ENCODE assay signal across 1 cellular context in genomic region chr10:133278577-133279265, GRCh38.
A peak's percentile ranks its signal among the peaks of the same experiment; 100 is the strongest.
TF ChIP-seq lines count a peak whose summit lies in the region.

No MANE protein-coding gene starts in this region.

TF ChIP-seq in K562, 482 proteins besides CTCF, POLR2A, EP300 and RAD21 (continued from another document and continues in another):
- TF ChIP-seq RERE (CRISPR knock-in tag; IDR thresholded peaks at IDR 0.05; ENCODE audit: borderline replicate concordance): no peak
- peak; percentile 61 for TF ChIP-seq SPI1 (IDR thresholded peaks at IDR 0.05; ENCODE audit: borderline replicate concordance, low read depth, low read length)
- peak; percentile 49 to 82 for TF ChIP-seq E2F6 (IDR thresholded peaks at IDR 0.05; ENCODE audit: borderline replicate concordance in 1 of 2, extremely low read depth in 1 of 2, insufficient read depth in 1 of 2, insufficient read length in 1 of 2, low read depth in 1 of 2, low read length in 1 of 2, poor library complexity in 1 of 2, severe bottlenecking in 1 of 2)
- no peak for TF ChIP-seq ZNF282 (CRISPR knock-in tag; IDR thresholded peaks at IDR 0.05)
- peak; percentile 77 for TF ChIP-seq EGR1 (conservative IDR thresholded peaks at IDR 0.05)
- TF ChIP-seq CBX1 (IDR thresholded peaks at IDR 0.05; ENCODE audit: low read depth): 0 out of 2 replicates have a peak, but pooled peaks have one; percentile 36
- no peak for TF ChIP-seq HDAC6 (IDR thresholded peaks at IDR 0.05; ENCODE audit: low read depth, low read length)
- peak; percentile 79 to 88 for TF ChIP-seq FOXA3 (CRISPR knock-in tag; conservative IDR thresholded peaks at IDR 0.05 in 1 of 2, IDR thresholded peaks at IDR 0.05 in 1 of 2)
- no peak for TF ChIP-seq MBD1 (CRISPR knock-in tag; IDR thresholded peaks at IDR 0.05)
- peak; percentile 25; the same call in 1 of the 2 replicates for TF ChIP-seq SOX6 (IDR thresholded peaks at IDR 0.05)
- TF ChIP-seq ZSCAN32 (CRISPR knock-in tag; IDR thresholded peaks at IDR 0.05): 0 out of 2 replicates have a peak, but pooled peaks have one; percentile 4
- TF ChIP-seq PHF20 (IDR thresholded peaks at IDR 0.05; ENCODE audit: partially characterized antibody): no peak
- TF ChIP-seq NEUROD1 (IDR thresholded peaks at IDR 0.05; ENCODE audit: borderline replicate concordance, low read depth, low read length, partially characterized antibody): peak; percentile 20
- peak; percentile 52 to 70; a peak in 3 of 4 replicates for TF ChIP-seq MAZ (CRISPR knock-in tag; conservative IDR thresholded peaks at IDR 0.05 in 1 of 2, IDR thresholded peaks at IDR 0.05 in 1 of 2)
- peak; percentile 43; the same call in 1 of the 2 replicates for TF ChIP-seq NFE2 (IDR thresholded peaks at IDR 0.05; ENCODE audit: low read depth)
- TF ChIP-seq ZNF165 (CRISPR knock-in tag; IDR thresholded peaks at IDR 0.05; ENCODE audit: borderline replicate concordance): no peak
- no peak for TF ChIP-seq NR3C1 (CRISPR knock-in tag; IDR thresholded peaks at IDR 0.05)
- peak; percentile 96 for TF ChIP-seq MEIS2 (IDR thresholded peaks at IDR 0.05; ENCODE audit: partially characterized antibody)
- TF ChIP-seq BCL6 (CRISPR knock-in tag; IDR thresholded peaks at IDR 0.05): no peak
- TF ChIP-seq DIDO1 (tag; IDR thresholded peaks at IDR 0.05; ENCODE audit: low read depth): no peak
- peak in 2 of 3 experiments; percentile 31 to 39 for TF ChIP-seq YY1 (IDR thresholded peaks at IDR 0.05; ENCODE audit: borderline replicate concordance in 1 of 3, control insufficient read depth in 1 of 3, extremely low read depth in 1 of 3, insufficient read depth in 3 of 3, insufficient read length in 1 of 3, insufficient replicate concordance in 2 of 3, low read depth in 1 of 3, low read length in 2 of 3)
- TF ChIP-seq CSDE1 (IDR thresholded peaks at IDR 0.05): no peak
- no peak for TF ChIP-seq PHB2 (IDR thresholded peaks at IDR 0.05; ENCODE audit: low read depth)
- TF ChIP-seq PRDM10 (IDR thresholded peaks at IDR 0.05; ENCODE audit: partially characterized antibody): peak; percentile 18
- TF ChIP-seq ARID1B (IDR thresholded peaks at IDR 0.05): peak; percentile 76
- no peak for TF ChIP-seq ZBTB34 (CRISPR knock-in tag; IDR thresholded peaks at IDR 0.05)
- no peak for TF ChIP-seq SRSF9 (IDR thresholded peaks at IDR 0.05; ENCODE audit: borderline replicate concordance, low read depth, low read length)
- TF ChIP-seq RBBP5 (IDR thresholded peaks at IDR 0.05; ENCODE audit: borderline replicate concordance, insufficient read depth, low read length, poor library complexity, severe bottlenecking): peak; percentile 43
- TF ChIP-seq ZNF324 (CRISPR knock-in tag; IDR thresholded peaks at IDR 0.05): no peak
- peak; percentile 59; the same call in 1 of the 2 replicates for TF ChIP-seq EP400 (IDR thresholded peaks at IDR 0.05)
- TF ChIP-seq PTBP1 (IDR thresholded peaks at IDR 0.05; ENCODE audit: low read depth, low read length): no peak
- TF ChIP-seq HNRNPL (IDR thresholded peaks at IDR 0.05; ENCODE audit: low read depth, low read length): no peak
- no peak for TF ChIP-seq HLTF (IDR thresholded peaks at IDR 0.05)
- TF ChIP-seq NCOR1 (IDR thresholded peaks at IDR 0.05): peak; percentile 63
- TF ChIP-seq ZNF583 (CRISPR knock-in tag; IDR thresholded peaks at IDR 0.05): no peak
- no peak for TF ChIP-seq IRF1 (CRISPR knock-in tag; IDR thresholded peaks at IDR 0.05; ENCODE audit: borderline replicate concordance)
- no peak for TF ChIP-seq CCAR2 (IDR thresholded peaks at IDR 0.05; ENCODE audit: low read depth, low read length)
- TF ChIP-seq MNT (conservative IDR thresholded peaks at IDR 0.05): peak; percentile 37 to 61; a peak in 1 of 4 replicates
- no peak for TF ChIP-seq SMARCB1 (IDR thresholded peaks at IDR 0.05; ENCODE audit: insufficient read length, low read depth)
- TF ChIP-seq OTX1 (CRISPR knock-in tag; IDR thresholded peaks at IDR 0.05): peak; percentile 28; the same call in 1 of the 2 replicates
- TF ChIP-seq CREB3 (tag; conservative IDR thresholded peaks at IDR 0.05; ENCODE audit: low read depth): 0 out of 2 replicates have a peak, but pooled peaks have one; percentile 28
- no peak for TF ChIP-seq DACH1 (IDR thresholded peaks at IDR 0.05; ENCODE audit: partially characterized antibody)
- no peak for TF ChIP-seq ZNF217 (CRISPR knock-in tag; IDR thresholded peaks at IDR 0.05)
- no peak for TF ChIP-seq SIRT6 (IDR thresholded peaks at IDR 0.05; ENCODE audit: low read depth, low read length)
- TF ChIP-seq ZNF444 (CRISPR knock-in tag; IDR thresholded peaks at IDR 0.05): no peak
- TF ChIP-seq ZNF584 (CRISPR knock-in tag; IDR thresholded peaks at IDR 0.05; ENCODE audit: low read depth): peak; percentile 63; the same call in 1 of the 2 replicates
- TF ChIP-seq TSC22D4 (tag; IDR thresholded peaks at IDR 0.05): no peak
- TF ChIP-seq LCOR (CRISPR knock-in tag; IDR thresholded peaks at IDR 0.05): 0 out of 2 replicates have a peak, but pooled peaks have one; percentile 33
- no peak for TF ChIP-seq ZNF253 (CRISPR knock-in tag; conservative IDR thresholded peaks at IDR 0.05)
- peak; percentile 8; the same call in 1 of the 2 replicates for TF ChIP-seq SP1 (CRISPR knock-in tag; IDR thresholded peaks at IDR 0.05)
- no peak for TF ChIP-seq BRD4 (IDR thresholded peaks at IDR 0.05)
- no peak; the same call in 1 of the 2 replicates for TF ChIP-seq GATAD2A (IDR thresholded peaks at IDR 0.05)
- peak; percentile 78; the same call in 1 of the 2 replicates for TF ChIP-seq LEF1 (IDR thresholded peaks at IDR 0.05)
